8 cellular contexts compared by ENCODE assay signal in genomic region chr17:77376795-77377751, GRCh38.
DNase-seq lines count a peak whose midpoint lies in the region; ATAC-seq and TF ChIP-seq lines count a peak whose summit lies in the region.

No MANE protein-coding gene starts in this region.

- H3K79me2 ChIP-seq in GM23338 (replicated peaks; ENCODE audit: insufficient read depth): peaks cover 83% of the 10 kb centered on the region

- no peaks in the 10 kb centered on the region for H3K27me3 ChIP-seq in GM23338 (ENCODE audit: insufficient read depth)

- peak overlapping the region; percentile 32; the same call in 1 of the 2 replicates for H3K4me2 ChIP-seq in GM23338

- no peaks in the 10 kb centered on the region for H3K36me3 ChIP-seq in GM23338 (ENCODE audit: insufficient read depth)

- ATAC-seq in GM23338 (no peak), SK-N-SH treated with all-trans-retinoic acid at 6 μM for 48 hours (no peak), HG02885 (IDR thresholded peaks at IDR 0.05; ENCODE audit: poor library complexity, unreplicated experiment) (no peak)

- H2AFZ ChIP-seq in GM23338: no peak overlapping the region

- peaks cover 58% of the 10 kb centered on the region for H3K4me1 ChIP-seq in GM23338 (ENCODE audit: insufficient read depth)

- H3K27me3 Mint-ChIP-seq in GM23338 (ENCODE audit: insufficient read depth, low read depth, poor library complexity): peaks cover 32% of the 10 kb centered on the region

- H3K4me1 Mint-ChIP-seq in GM23338: peaks cover 77% of the 10 kb centered on the region

- no peaks in the 10 kb centered on the region for H3K36me3 Mint-ChIP-seq in GM23338 (ENCODE audit: low read depth)

- peak overlapping the region; percentile 66; the same call in 1 of the 2 replicates for H3K27ac ChIP-seq in GM23338 (ENCODE audit: low read depth)

- no peaks in the 10 kb centered on the region for H3K9me3 Mint-ChIP-seq in GM23338

- no peak for DNase-seq in GM23338 (ENCODE audit: low spot score)
- DNase-seq in fibroblast of villous mesenchyme (ENCODE audit: low read depth): peak; percentile 91
- DNase-seq in retina: peak; percentile 56
- no peak for DNase-seq in NOMO-1 (lab: John Stamatoyannopoulos, UW; ENCODE audit: unreplicated experiment in 2 of 2)
- DNase-seq in COLO829 (ENCODE audit: low spot score): no peak
- DNase-seq in activated effector memory CD4-positive, alpha-beta T cell treated with anti-CD3 and anti-CD28 coated beads, Interleukin-2, amount 50 U/mL, for 16 hours: no peak

- H3K4me3 ChIP-seq in GM23338 (no peak overlapping the region), fibroblast of villous mesenchyme (ENCODE audit: low read depth, low read length) (peak overlapping the region; percentile 78)

- H4K20me1 ChIP-seq in GM23338 (replicated peaks; ENCODE audit: insufficient read depth): peaks cover 36% of the 10 kb centered on the region

- no peak overlapping the region; the same call in 1 of the 2 replicates for H3K27ac Mint-ChIP-seq in GM23338

- TF ChIP-seq CTCF in GM23338 (conservative IDR thresholded peaks at IDR 0.05; ENCODE audit: low read depth in 2 of 2) (no peak), fibroblast of villous mesenchyme (IDR thresholded peaks at IDR 0.05; ENCODE audit: insufficient read depth, low read depth, low read length) (no peak)

- no peaks in the 10 kb centered on the region for H3K9me2 ChIP-seq in GM23338 (ENCODE audit: insufficient read depth)

- no peak overlapping the region; the same call in 2 of the 3 replicates for H3K4me3 Mint-ChIP-seq in GM23338

- 0 out of 2 replicates have a peak, but pooled peaks cover 4% of the 10 kb centered on the region for H3F3A ChIP-seq in GM23338 (replicated peaks; ENCODE audit: low read depth)

TF ChIP-seq in GM23338, 12 proteins besides CTCF, POLR2A, EP300 and RAD21 (continues in another document):
- no peak for TF ChIP-seq STAT1 (IDR thresholded peaks at IDR 0.05; ENCODE audit: unreplicated experiment)
- no peak for TF ChIP-seq REST (IDR thresholded peaks at IDR 0.05; ENCODE audit: unreplicated experiment)
- no peak for TF ChIP-seq ZNF331 (CRISPR knock-in tag; IDR thresholded peaks at IDR 0.05; ENCODE audit: low read depth)
- no peak for TF ChIP-seq CREB1 (CRISPR knock-in tag; IDR thresholded peaks at IDR 0.05; ENCODE audit: low read depth)
- TF ChIP-seq EZH2 (IDR thresholded peaks at IDR 0.05; ENCODE audit: low read depth, unreplicated experiment): no peak

TF ChIP-seq in SK-N-SH treated with all-trans-retinoic acid at 6 μM for 48 hours, 23 proteins besides CTCF, POLR2A, EP300 and RAD21:
- TF ChIP-seq ZFP30 (CRISPR knock-in tag; IDR thresholded peaks at IDR 0.05) (no peak), ZC3H10 (CRISPR knock-in tag; IDR thresholded peaks at IDR 0.05) (no peak), OSR1 (CRISPR knock-in tag; IDR thresholded peaks at IDR 0.05) (no peak), ZFP3 (CRISPR knock-in tag; IDR thresholded peaks at IDR 0.05) (no peak), CSRNP3 (CRISPR knock-in tag; IDR thresholded peaks at IDR 0.05) (no peak), ZNF8 (CRISPR knock-in tag; IDR thresholded peaks at IDR 0.05) (no peak), ARNTL (CRISPR knock-in tag; IDR thresholded peaks at IDR 0.05; ENCODE audit: borderline replicate concordance, low read depth) (0 out of 2 replicates have a peak, but pooled peaks have one; percentile 59), TCF4 (CRISPR knock-in tag; IDR thresholded peaks at IDR 0.05; ENCODE audit: borderline replicate concordance) (peak; percentile 81), ESRRG (CRISPR knock-in tag; IDR thresholded peaks at IDR 0.05) (no peak)
- TF ChIP-seq, protein P1, sequence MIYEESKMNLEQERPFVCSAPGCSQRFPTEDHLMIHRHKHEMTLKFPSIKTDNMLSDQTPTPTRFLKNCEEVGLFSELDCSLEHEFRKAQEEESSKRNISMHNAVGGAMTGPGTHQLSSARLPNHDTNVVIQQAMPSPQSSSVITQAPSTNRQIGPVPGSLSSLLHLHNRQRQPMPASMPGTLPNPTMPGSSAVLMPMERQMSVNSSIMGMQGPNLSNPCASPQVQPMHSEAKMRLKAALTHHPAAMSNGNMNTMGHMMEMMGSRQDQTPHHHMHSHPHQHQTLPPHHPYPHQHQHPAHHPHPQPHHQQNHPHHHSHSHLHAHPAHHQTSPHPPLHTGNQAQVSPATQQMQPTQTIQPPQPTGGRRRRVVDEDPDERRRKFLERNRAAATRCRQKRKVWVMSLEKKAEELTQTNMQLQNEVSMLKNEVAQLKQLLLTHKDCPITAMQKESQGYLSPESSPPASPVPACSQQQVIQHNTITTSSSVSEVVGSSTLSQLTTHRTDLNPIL (CRISPR knock-in tag; IDR thresholded peaks at IDR 0.05; ENCODE audit: low read depth): no peak

Comparison
In these comparisons a context has a peak if more than half of its experiments do, and no peak if none do; other contexts are left out.
1. DNase-seq: peak in fibroblast of villous mesenchyme (single experiment) and retina (single experiment); none in GM23338 (single experiment), NOMO-1 (0 of 2), COLO829 (single experiment) and activated effector memory CD4-positive, alpha-beta T cell treated with anti-CD3 and anti-CD28 coated beads, Interleukin-2, amount 50 U/mL, for 16 hours (single experiment).